In genomic region chr19:55062735-55063491, GRCh38 we compare ENCODE assay signal across 8 cellular contexts. TPM values are rescaled to one million over a fixed set of nuclear protein-coding genes. Genes with fewer than 3 reads are reported as not detected.
A peak's percentile ranks its signal among the peaks of the same experiment; 100 is the strongest.
DNase-seq lines count a peak whose midpoint lies in the region; ATAC-seq and TF ChIP-seq lines count a peak whose summit lies in the region.

RDH13 (minus strand) TSS chr19:55063148; CDS start chr19:55063032, 116 bp downstream.

- ATAC-seq in HG02588 (IDR thresholded peaks at IDR 0.05; ENCODE audit: unreplicated experiment) (peak; percentile 91), omental fat pad (ENCODE audit: low FRiP score) (peak; percentile 98)

- H3K27ac ChIP-seq in temporal lobe (ENCODE audit: low read depth, low read length), result no peak within 1 kb of the TSS

- no peak for TF ChIP-seq CTCF in omental fat pad (IDR thresholded peaks at IDR 0.05)

- DNase-seq in GM04504 (ENCODE audit: low read depth) (peak; percentile 81), NCI-H1105 treated with DMSO at 0.1 percent for 48 hours (lab: John Stamatoyannopoulos, UW) (peak; percentile 95), SKM-1 (lab: John Stamatoyannopoulos, UW; ENCODE audit: unreplicated experiment) (peak; percentile 44), glomerular visceral epithelial cell (ENCODE audit: extremely low spot score) (peak; percentile 97), omental fat pad (ENCODE audit: low spot score) (peak; percentile 99)
- peak; percentile 99 for DNase-seq in activated naive CD4-positive, alpha-beta T cell treated with anti-CD3 and anti-CD28 coated beads, Interleukin-2, amount 50 U/mL, for 16 hours

RNA-seq across cellular contexts. Expression of gene RDH13, which starts in this region (rescaled TPM):
- total RNA-seq in omental fat pad (10 to 100 TPM in 2 of 4 donors, 1 to 10 TPM in 2; 8.2 to 14.1 (median 10.8) TPM), temporal lobe (13.5 TPM)

Comparison
In these comparisons a context has a peak if more than half of its experiments do, and no peak if none do; other contexts are left out.
1. DNase-seq: peak in every context shown above with its lines; median percentile 99 in activated naive CD4-positive, alpha-beta T cell treated with anti-CD3 and anti-CD28 coated beads, Interleukin-2, amount 50 U/mL, for 16 hours; 99 in omental fat pad; 97 in glomerular visceral epithelial cell; 95 in NCI-H1105 treated with DMSO at 0.1 percent for 48 hours; 81 in GM04504; 44 in SKM-1.